ENCODE assay signal across 8 cellular contexts in genomic region chr10:68406815-68407585, GRCh38. TPM values are rescaled to one million over a fixed set of nuclear protein-coding genes. Genes with fewer than 3 reads are reported as not detected.
DNase-seq lines count a peak whose midpoint lies in the region; ATAC-seq and TF ChIP-seq lines count a peak whose summit lies in the region.

Gene RUFY2, minus strand, starts transcription at chr10:68407277. Its CDS starts 88 bp downstream, at chr10:68407189.

- H4K91ac ChIP-seq in mesenchymal stem cell (ENCODE audit: low read length), result peak within 1 kb of the TSS; percentile 90

- H3K27ac Mint-ChIP-seq in CD14-positive monocyte, result peak within 1 kb of the TSS; percentile 42 to 93 (median 78)
- H3K27ac Mint-ChIP-seq in activated CD8-positive, alpha-beta T cell treated with anti-CD3 and anti-CD28 coated beads, Interleukin-2, amount 10 ng/mL, durations not matched to agents 7 days and 5 days, result peak within 1 kb of the TSS; percentile 81

- peak within 1 kb of the TSS in 1 of 2 experiments; percentile 79 for H3K23ac ChIP-seq in mesenchymal stem cell (ENCODE audit: low read length in 2 of 2)

- under 1% methylated on average over 68 of the region's 84 CpGs for WGBS in mesenchymal stem cell

- peak within 1 kb of the TSS; percentile 99 for H4K8ac ChIP-seq in mesenchymal stem cell (ENCODE audit: low read length)

- peak within 1 kb of the TSS; percentile 90 for H2AFZ ChIP-seq in mesenchymal stem cell (ENCODE audit: low read depth, low read length)

- peak within 1 kb of the TSS; percentile 100 for H3K4me3 ChIP-seq in effector memory CD4-positive, alpha-beta T cell (ENCODE audit: insufficient read depth, low read depth, low read length, poor library complexity, severe bottlenecking)
- peak within 1 kb of the TSS; percentile 91 to 97 for H3K4me3 ChIP-seq in mesenchymal stem cell (ENCODE audit: insufficient read depth in 1 of 2, low read depth in 1 of 2, low read length in 2 of 2)

- no peaks in the 10 kb centered on the region for H3K9me3 Mint-ChIP-seq in CD14-positive monocyte
- no peaks in the 10 kb centered on the region for H3K9me3 Mint-ChIP-seq in activated CD8-positive, alpha-beta T cell treated with anti-CD3 and anti-CD28 coated beads, Interleukin-2, amount 10 ng/mL, durations not matched to agents 7 days and 5 days (ENCODE audit: insufficient read depth)

- peak within 1 kb of the TSS; percentile 70 for H3K27ac ChIP-seq in effector memory CD4-positive, alpha-beta T cell (ENCODE audit: insufficient read depth, low read length, poor library complexity, severe bottlenecking)
- H3K27ac ChIP-seq in mesenchymal stem cell (ENCODE audit: low read length, poor library complexity, severe bottlenecking), result peak within 1 kb of the TSS; percentile 76

- peak within 1 kb of the TSS; percentile 84 for H2BK5ac ChIP-seq in mesenchymal stem cell (ENCODE audit: low read depth, low read length, poor library complexity, severe bottlenecking)

- peak within 1 kb of the TSS; percentile 95 for H2BK15ac ChIP-seq in mesenchymal stem cell (ENCODE audit: low read depth, poor library complexity, severe bottlenecking)

- peaks cover 19% of the 10 kb centered on the region for H3K4me1 Mint-ChIP-seq in CD14-positive monocyte
- peaks cover 17% of the 10 kb centered on the region for H3K4me1 Mint-ChIP-seq in activated CD8-positive, alpha-beta T cell treated with anti-CD3 and anti-CD28 coated beads, Interleukin-2, amount 10 ng/mL, durations not matched to agents 7 days and 5 days (ENCODE audit: low read depth)

- H2BK120ac ChIP-seq in mesenchymal stem cell (ENCODE audit: low read depth, low read length), result peak within 1 kb of the TSS; percentile 94

- H3K4ac ChIP-seq in mesenchymal stem cell (ENCODE audit: low read depth in 1 of 2, low read length in 2 of 2), result peak within 1 kb of the TSS; percentile 97 to 99

- CTCF ChIA-PET in activated CD8-positive, alpha-beta T cell treated with anti-CD3 and anti-CD28 coated beads, Interleukin-2, amount 10 ng/mL, durations not matched to agents 7 days and 5 days (lab: Charles Lee), result interaction anchor here (0.6 to 1.7 kb wide), 17 partner anchors 8 to 347 kb away, joined by 3 to 17 read pairs (median 3); partner anchors contain the start of gene PBLD

- intact Hi-C loops in CD14-positive monocyte (cut with micrococcal nuclease), result no loop called here

- H3K4me1 ChIP-seq in effector memory CD4-positive, alpha-beta T cell (ENCODE audit: control insufficient read depth, insufficient read depth, low read length, poor library complexity, severe bottlenecking), result peaks cover 13% of the 10 kb centered on the region
- H3K4me1 ChIP-seq in mesenchymal stem cell (ENCODE audit: control insufficient read depth, insufficient read depth, low read depth, low read length), result no peaks in the 10 kb centered on the region

- peak within 1 kb of the TSS; percentile 36 for H2AK5ac ChIP-seq in mesenchymal stem cell (ENCODE audit: low read length, severe bottlenecking)

- peaks cover 0 to 3% (median 3%) of the 10 kb centered on the region in 3 donors for H3K27me3 Mint-ChIP-seq in CD14-positive monocyte (ENCODE audit: low read depth in 3 of 3)
- no peaks in the 10 kb centered on the region for H3K27me3 Mint-ChIP-seq in activated CD8-positive, alpha-beta T cell treated with anti-CD3 and anti-CD28 coated beads, Interleukin-2, amount 10 ng/mL, durations not matched to agents 7 days and 5 days (ENCODE audit: low read depth)

- peak within 1 kb of the TSS in 1 of 2 experiments; percentile 31 for H2BK12ac ChIP-seq in mesenchymal stem cell (ENCODE audit: low read length in 2 of 2)

- ATAC-seq in HG03432 (IDR thresholded peaks at IDR 0.05; ENCODE audit: unreplicated experiment), result peak; percentile 97
- ATAC-seq in activated CD8-positive, alpha-beta T cell treated with anti-CD3 and anti-CD28 coated beads, Interleukin-2, amount 10 ng/mL, durations not matched to agents 7 days and 5 days, result peak; percentile 96

- POLR2A ChIA-PET in activated CD8-positive, alpha-beta T cell treated with anti-CD3 and anti-CD28 coated beads, Interleukin-2, amount 10 ng/mL, durations not matched to agents 7 days and 5 days (lab: Charles Lee), result interaction anchor here (0.6 to 1.3 kb wide), 5 partner anchors 59 to 498 kb away, joined by 3 to 4 read pairs (median 3); partner anchors contain the start of gene DNA2

- peak within 1 kb of the TSS in 1 of 2 experiments; percentile 91 for H3K14ac ChIP-seq in mesenchymal stem cell (ENCODE audit: low read length in 2 of 2)

- H3K36me3 Mint-ChIP-seq in CD14-positive monocyte, result peaks cover 0 to 5% of the 10 kb centered on the region in 2 donors
- H3K36me3 Mint-ChIP-seq in activated CD8-positive, alpha-beta T cell treated with anti-CD3 and anti-CD28 coated beads, Interleukin-2, amount 10 ng/mL, durations not matched to agents 7 days and 5 days (ENCODE audit: low read depth), result peaks cover 4% of the 10 kb centered on the region

- peak; percentile 92 for TF ChIP-seq CTCF in CD14-positive monocyte (IDR thresholded peaks at IDR 0.05)

- peak within 1 kb of the TSS; percentile 87 for H3K4me2 ChIP-seq in mesenchymal stem cell (ENCODE audit: low read length, poor library complexity, severe bottlenecking)

- peak within 1 kb of the TSS; percentile 99 for H3K9ac ChIP-seq in mesenchymal stem cell (ENCODE audit: low read length)

- peak; percentile 70 for TF ChIP-seq POLR2A in GM19193 (IDR thresholded peaks at IDR 0.05; ENCODE audit: extremely low read depth, insufficient read depth, insufficient read length)

- H3K4me3 Mint-ChIP-seq in CD14-positive monocyte, result peak within 1 kb of the TSS; percentile 92 to 93
- peak within 1 kb of the TSS; percentile 83 for H3K4me3 Mint-ChIP-seq in activated CD8-positive, alpha-beta T cell treated with anti-CD3 and anti-CD28 coated beads, Interleukin-2, amount 10 ng/mL, durations not matched to agents 7 days and 5 days

- H3K27me3 ChIP-seq in effector memory CD4-positive, alpha-beta T cell (replicated peaks; ENCODE audit: control insufficient read depth, insufficient read depth, low read length, poor library complexity, severe bottlenecking), result no peaks in the 10 kb centered on the region
- H3K27me3 ChIP-seq in mesenchymal stem cell (ENCODE audit: control insufficient read depth in 1 of 2, insufficient read depth in 1 of 2, low read length in 2 of 2), result no peaks in the 10 kb centered on the region

- peak; percentile 75 for DNase-seq in CD14-positive monocyte (ENCODE audit: low spot score)
- peak; percentile 33 for DNase-seq in NCI-H748 treated with DMSO at 0.1 percent for 48 hours (lab: John Stamatoyannopoulos, UW)
- peak; percentile 77 for DNase-seq in activated CD8-positive, alpha-beta T cell treated with anti-CD3 and anti-CD28 coated beads, Interleukin-2, amount 10 ng/mL, durations not matched to agents 7 days and 5 days
- peak; percentile 49 to 66 (median 62) for DNase-seq in effector memory CD4-positive, alpha-beta T cell
- DNase-seq in mesenchymal stem cell, result peak; percentile 75
- DNase-seq in stimulated activated CD8-positive, alpha-beta memory T cell treated with anti-CD3 and anti-CD28 coated beads, Interleukin-12 subunit alpha, Interleukin-12 subunit beta, amount 100 ng/mL, for 4 hours (ENCODE audit: low read depth), result peak; percentile 70

- H3K9me3 ChIP-seq in effector memory CD4-positive, alpha-beta T cell (ENCODE audit: control insufficient read depth, low read length), result no peaks in the 10 kb centered on the region
- no peaks in the 10 kb centered on the region for H3K9me3 ChIP-seq in mesenchymal stem cell (ENCODE audit: control insufficient read depth, low read length)

- H3K18ac ChIP-seq in mesenchymal stem cell (ENCODE audit: low read depth in 1 of 2, low read length in 2 of 2), result peak within 1 kb of the TSS; percentile 94 to 99

- peaks cover 1% of the 10 kb centered on the region for H3K79me1 ChIP-seq in mesenchymal stem cell (replicated peaks; ENCODE audit: low read length, poor library complexity, severe bottlenecking)

- H3K36me3 ChIP-seq in effector memory CD4-positive, alpha-beta T cell (ENCODE audit: control insufficient read depth, insufficient read depth, low read length), result no peaks in the 10 kb centered on the region
- no peaks in the 10 kb centered on the region for H3K36me3 ChIP-seq in mesenchymal stem cell (ENCODE audit: control insufficient read depth in 1 of 2, insufficient read depth in 2 of 2, low read depth in 1 of 2, low read length in 2 of 2)

RNA-seq across cellular contexts. Expression of gene RUFY2, which starts in this region (rescaled TPM):
- 1 to 10 TPM; 2.8 to 3.3 TPM for polyA plus RNA-seq in CD14-positive monocyte
- total RNA-seq in activated CD8-positive, alpha-beta T cell treated with anti-CD3 and anti-CD28 coated beads, Interleukin-2, amount 10 ng/mL, durations not matched to agents 7 days and 5 days, result 10 to 100 TPM; 11.4 to 12.9 TPM
- 16.7 TPM for polyA plus RNA-seq in mesenchymal stem cell (2013, experiment 1 of 2)
- polyA plus RNA-seq in mesenchymal stem cell (2013, experiment 2 of 2), result 17.8 TPM

Comparison
In these comparisons a context has a peak if more than half of its experiments do, and no peak if none do; other contexts are left out.
1. Peak in every context shown above with its lines: DNase-seq, ATAC-seq, H3K4me3 ChIP-seq and H3K27ac ChIP-seq.